In genomic region chr17:7857724-7858486, GRCh38 we compare ENCODE assay signal across 8 cellular contexts. TPM values are rescaled to one million over a fixed set of nuclear protein-coding genes. Genes with fewer than 3 reads are reported as not detected.
A peak's percentile ranks its signal among the peaks of the same experiment; 100 is the strongest.
DNase-seq lines count a peak whose midpoint lies in the region; ATAC-seq and TF ChIP-seq lines count a peak whose summit lies in the region.

CYB5D1 (plus strand) TSS chr17:7858003; CDS start chr17:7858135, 132 bp downstream.

- peak in 1 of 2 donors; percentile 29 for TF ChIP-seq POLR2A in suprapubic skin (IDR thresholded peaks at IDR 0.05)

- H3K36me3 ChIP-seq in KMS-11 (ENCODE audit: insufficient read depth) (no peaks in the 10 kb centered on the region), RWPE2 (ENCODE audit: low read depth) (peaks cover 31% of the 10 kb centered on the region), neutrophil (peaks cover 38% of the 10 kb centered on the region), suprapubic skin (peaks cover 11% of the 10 kb centered on the region)

- ATAC-seq in GM21737 (IDR thresholded peaks at IDR 0.05; ENCODE audit: unreplicated experiment) (peak; percentile 39), RWPE2 (ENCODE audit: low read depth) (peak; percentile 8), foreskin keratinocyte (peak; percentile 38)

- no peaks in the 10 kb centered on the region for H3K79me2 ChIP-seq in KMS-11 (ENCODE audit: insufficient read depth, low read depth)

- no peak for TF ChIP-seq CTCF in KMS-11 (conservative IDR thresholded peaks at IDR 0.05; ENCODE audit: low read depth, low read length)
- TF ChIP-seq CTCF in RWPE2 (IDR thresholded peaks at IDR 0.05; ENCODE audit: poor library complexity, severe bottlenecking) = no peak
- TF ChIP-seq CTCF in foreskin keratinocyte (conservative IDR thresholded peaks at IDR 0.05) = peak; percentile 16
- TF ChIP-seq CTCF in neutrophil (IDR thresholded peaks at IDR 0.05) = no peak
- TF ChIP-seq CTCF in suprapubic skin (IDR thresholded peaks at IDR 0.05) = no peak

- peak within 1 kb of the TSS; percentile 41; the same call in 1 of the 2 replicates for H2AFZ ChIP-seq in KMS-11 (ENCODE audit: low read depth)

- whole genome bisulfite sequencing in suprapubic skin = under 1% methylated on average over 40 of the region's 48 CpGs

- no peaks in the 10 kb centered on the region for H3K27me3 ChIP-seq in KMS-11 (ENCODE audit: insufficient read depth, low read depth)
- H3K27me3 ChIP-seq in RWPE2 (ENCODE audit: insufficient read depth, poor library complexity, severe bottlenecking) = no peaks in the 10 kb centered on the region
- no peaks in the 10 kb centered on the region for H3K27me3 ChIP-seq in foreskin keratinocyte
- no peaks in the 10 kb centered on the region for H3K27me3 ChIP-seq in neutrophil
- H3K27me3 ChIP-seq in suprapubic skin = no peaks in the 10 kb centered on the region

- H3K4me2 ChIP-seq in KMS-11 = 0 out of 2 replicates have a peak within 1 kb of the TSS, but pooled peaks have one; percentile 13

- H3K9me3 ChIP-seq in RWPE2 (ENCODE audit: severe bottlenecking) (no peaks in the 10 kb centered on the region), neutrophil (peaks cover 6% of the 10 kb centered on the region), suprapubic skin (no peaks in the 10 kb centered on the region)

- no peaks in the 10 kb centered on the region for H4K20me1 ChIP-seq in KMS-11 (ENCODE audit: insufficient read depth)

- H3K27ac ChIP-seq in KMS-11 (peak within 1 kb of the TSS; percentile 50; the same call in 1 of the 2 replicates), RWPE2 (ENCODE audit: poor library complexity, severe bottlenecking) (peak within 1 kb of the TSS; percentile 82), foreskin keratinocyte (peak within 1 kb of the TSS; percentile 76), neutrophil (peak within 1 kb of the TSS; percentile 98), suprapubic skin (peak within 1 kb of the TSS; percentile 93)

- peak; percentile 99 for DNase-seq in DMS53 treated with DMSO at 0.1 percent for 48 hours (lab: John Stamatoyannopoulos, UW; ENCODE audit: unreplicated experiment)
- peak; percentile 89 for DNase-seq in RWPE2 (ENCODE audit: low spot score)
- peak; percentile 79 for DNase-seq in activated T-helper 9 cell treated with anti-CD3 and anti-CD28 coated beads, Interleukin-2, amount 50 U/mL, for 16 hours (ENCODE audit: low read depth)
- peak; percentile 91 to 95 for DNase-seq in foreskin keratinocyte
- peak; percentile 96 for DNase-seq in suprapubic skin (ENCODE audit: low spot score in 2 of 2)

- H3K4me1 ChIP-seq in KMS-11 (ENCODE audit: low read depth, poor library complexity, severe bottlenecking) (no peaks in the 10 kb centered on the region), RWPE2 (ENCODE audit: insufficient read depth, poor library complexity, severe bottlenecking) (no peaks in the 10 kb centered on the region), foreskin keratinocyte (peaks cover 2% of the 10 kb centered on the region), neutrophil (ENCODE audit: control insufficient read depth in 1 of 2, insufficient read depth in 1 of 2, low read depth in 1 of 2, low read length in 1 of 2) (peaks cover 41 to 49% of the 10 kb centered on the region in 2 experiments), suprapubic skin (peaks cover 42% of the 10 kb centered on the region)

- H3K9ac ChIP-seq in KMS-11 = peak within 1 kb of the TSS; percentile 55; the same call in 1 of the 2 replicates

- H3K4me3 ChIP-seq in KMS-11 (IDR thresholded peaks at IDR 0.05; ENCODE audit: insufficient read depth, low read depth, low read length) = no peak within 1 kb of the TSS
- H3K4me3 ChIP-seq in RWPE2 (ENCODE audit: severe bottlenecking) = peak within 1 kb of the TSS; percentile 59
- H3K4me3 ChIP-seq in neutrophil (ENCODE audit: low read depth in 1 of 2, low read length in 1 of 2) = peak within 1 kb of the TSS; percentile 78 to 94
- H3K4me3 ChIP-seq in suprapubic skin = peak within 1 kb of the TSS; percentile 71

- no peak for TF ChIP-seq EP300 in suprapubic skin (IDR thresholded peaks at IDR 0.05)

RNA-seq across cellular contexts. Expression of gene CYB5D1, which starts in this region (rescaled TPM):
- total RNA-seq in foreskin keratinocyte (8.9 and 10.2 TPM in 2 replicates), suprapubic skin (10 to 100 TPM in 1 of 4 donors, 1 to 10 TPM in 3; 7.1 to 10.8 (median 9.8) TPM)
- 4.8 and 6.6 TPM in 2 replicates for polyA plus RNA-seq in foreskin keratinocyte
